In genomic region chr7:11988186-11988585, GRCh38 we compare ENCODE assay signal across 14 cellular contexts.
DNase-seq lines count a peak whose midpoint lies in the region; ATAC-seq and TF ChIP-seq lines count a peak whose summit lies in the region.
"Had no signal": no experiment of that assay in that cellular context is flagged by ENCODE, and none has a peak within 500 bp of the region (broad histone marks: within the 10 kb centered on the region; RNA-seq: fewer than 3 reads in every experiment).

No MANE protein-coding gene starts in this region.

- ATAC-seq in upper lobe of right lung = peak; percentile 37
- ATAC-seq in GM21423 (IDR thresholded peaks at IDR 0.05; ENCODE audit: unreplicated experiment) = no peak

- TF ChIP-seq CTCF in upper lobe of right lung (IDR thresholded peaks at IDR 0.05) = no peak

- intact Hi-C loops in upper lobe of right lung (cut with DNase I) = no loop called here

- no peaks in the 10 kb centered on the region for H3K9me3 ChIP-seq in upper lobe of right lung
- H3K9me3 ChIP-seq: MG63 had no signal

- DNase-seq in NCI-H748 (lab: John Stamatoyannopoulos, UW; ENCODE audit: unreplicated experiment) = peak; percentile 19
- DNase-seq in NCI-H748 treated with DMSO at 0.1 percent for 48 hours (lab: John Stamatoyannopoulos, UW) = no peak
- DNase-seq in NCI-H2029 treated with DMSO at 0.1 percent for 48 hours (lab: John Stamatoyannopoulos, UW) = peak; percentile 13
- DNase-seq in SHP77 treated with DMSO at 0.1 percent for 48 hours (lab: John Stamatoyannopoulos, UW) = peak; percentile 2
- no peak for DNase-seq in upper lobe of right lung
- DNase-seq in stimulated activated CD4-positive, alpha-beta T cell treated with anti-CD3 and anti-CD28 coated beads, Interleukin-12 subunit alpha, Interleukin-12 subunit beta, amount 100 ng/mL, for 4 hours = no peak
- no peak for DNase-seq in DMS 273 (lab: John Stamatoyannopoulos, UW; ENCODE audit: unreplicated experiment)
- DNase-seq: DMS 273 treated with DMSO at 0.1 percent for 48 hours, MG63, NCI-H1105, NCI-H187, NCI-H526 had no signal

- H3K4me3 ChIP-seq in upper lobe of right lung = no peak overlapping the region
- H3K4me3 ChIP-seq: MG63 had no signal

- no peaks in the 10 kb centered on the region for H3K4me1 ChIP-seq in upper lobe of right lung

- H3K27me3 ChIP-seq in upper lobe of right lung = no peaks in the 10 kb centered on the region
- H3K27me3 ChIP-seq: MG63 had no signal

- H3K36me3 ChIP-seq in upper lobe of right lung = no peaks in the 10 kb centered on the region
- H3K36me3 ChIP-seq: MG63 had no signal

- no peak overlapping the region for H3K27ac ChIP-seq in upper lobe of right lung
- H3K27ac ChIP-seq: C4-2B had no signal

Comparison
In these comparisons a context has a peak if more than half of its experiments do, and no peak if none do; other contexts are left out.
1. DNase-seq: peak in NCI-H748 (single experiment), NCI-H2029 treated with DMSO at 0.1 percent for 48 hours (single experiment) and SHP77 treated with DMSO at 0.1 percent for 48 hours (single experiment); none in NCI-H748 treated with DMSO at 0.1 percent for 48 hours (single experiment), upper lobe of right lung (single experiment), stimulated activated CD4-positive, alpha-beta T cell treated with anti-CD3 and anti-CD28 coated beads, Interleukin-12 subunit alpha, Interleukin-12 subunit beta, amount 100 ng/mL, for 4 hours (single experiment) and DMS 273 (single experiment).